Comparison of ENCODE assay signal across 22 cellular contexts in genomic region chrX:38831949-38832348, GRCh38.
"Had no signal": no experiment of that assay in that cellular context is flagged by ENCODE, and none has a peak within 500 bp of the region (broad histone marks: within the 10 kb centered on the region; RNA-seq: fewer than 3 reads in every experiment).

No MANE protein-coding gene starts in this region.

- DNase-seq: KBM-7, MV-4-11, NCI-H1048, NCI-H1105, NCI-H1417, NCI-H1436 treated with DMSO at 0.1 percent for 48 hours, NCI-H1694, NCI-H187 treated with DMSO at 0.1 percent for 48 hours, NCI-H2029 treated with DMSO at 0.1 percent for 48 hours, NCI-H226, NCI-H446, NCI-H510A, NCI-H524 treated with DMSO at 0.1 percent for 48 hours, NCI-H69, NCI-H774, PC-3, RPMI8226, SHP77, SK-N-SH, SW 1271, T-cell had no signal

- ATAC-seq: Panc1, PC-3, T-cell had no signal

- H3K9me3 ChIP-seq: SK-N-SH had no signal
